In genomic region chr6:49919261-49919660, GRCh38 we compare ENCODE assay signal across 1 cellular context.
TF ChIP-seq lines count a peak whose summit lies in the region.

No MANE protein-coding gene starts in this region.

TF ChIP-seq in HepG2, 621 proteins besides CTCF, POLR2A, EP300 and RAD21:
- TF ChIP-seq ATAD3A (CRISPR knock-in tag; IDR thresholded peaks at IDR 0.05) (no peak), PHB2 (IDR thresholded peaks at IDR 0.05; ENCODE audit: partially characterized antibody) (no peak), HNRNPL (IDR thresholded peaks at IDR 0.05; ENCODE audit: low read depth, low read length) (no peak), ZNF773 (CRISPR knock-in tag; IDR thresholded peaks at IDR 0.05; ENCODE audit: borderline replicate concordance) (no peak), ZBTB33 (CRISPR knock-in tag; IDR thresholded peaks at IDR 0.05) (no peak)
- TF ChIP-seq, protein P1, sequence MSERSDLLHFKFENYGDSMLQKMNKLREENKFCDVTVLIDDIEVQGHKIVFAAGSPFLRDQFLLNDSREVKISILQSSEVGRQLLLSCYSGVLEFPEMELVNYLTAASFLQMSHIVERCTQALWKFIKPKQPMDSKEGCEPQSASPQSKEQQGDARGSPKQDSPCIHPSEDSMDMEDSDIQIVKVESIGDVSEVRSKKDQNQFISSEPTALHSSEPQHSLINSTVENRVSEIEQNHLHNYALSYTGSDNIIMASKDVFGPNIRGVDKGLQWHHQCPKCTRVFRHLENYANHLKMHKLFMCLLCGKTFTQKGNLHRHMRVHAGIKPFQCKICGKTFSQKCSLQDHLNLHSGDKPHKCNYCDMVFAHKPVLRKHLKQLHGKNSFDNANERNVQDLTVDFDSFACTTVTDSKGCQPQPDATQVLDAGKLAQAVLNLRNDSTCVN (CRISPR knock-in tag; IDR thresholded peaks at IDR 0.05; ENCODE audit: borderline replicate concordance) = no peak
- TF ChIP-seq, protein P2, sequence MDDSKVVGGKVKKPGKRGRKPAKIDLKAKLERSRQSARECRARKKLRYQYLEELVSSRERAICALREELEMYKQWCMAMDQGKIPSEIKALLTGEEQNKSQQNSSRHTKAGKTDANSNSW (CRISPR knock-in tag; IDR thresholded peaks at IDR 0.05; ENCODE audit: borderline replicate concordance) = no peak
